In genomic region chr4:138734746-138735145, GRCh38 we compare ENCODE assay signal across 15 cellular contexts.
DNase-seq lines count a peak whose midpoint lies in the region; ATAC-seq and TF ChIP-seq lines count a peak whose summit lies in the region.
"Had no signal": no experiment of that assay in that cellular context is flagged by ENCODE, and none has a peak within 500 bp of the region (broad histone marks: within the 10 kb centered on the region; RNA-seq: fewer than 3 reads in every experiment).

No MANE protein-coding gene starts in this region.

- no peaks in the 10 kb centered on the region for H3K27me3 ChIP-seq in adipocyte (replicated peaks; ENCODE audit: control insufficient read depth, insufficient read depth, low read length)
- H3K27me3 ChIP-seq: neutrophil, SJCRH30 had no signal

- no peaks in the 10 kb centered on the region for H3K4me1 Mint-ChIP-seq in activated T-cell treated with anti-CD3 and anti-CD28 coated beads, Interleukin-2, amount 50 U/mL, for 72 hours (ENCODE audit: low read depth)
- H3K4me1 Mint-ChIP-seq: memory B cell had no signal

- no peak for ATAC-seq in activated T-cell treated with anti-CD3 and anti-CD28 coated beads, Interleukin-2, amount 50 U/mL, for 72 hours (replicated peaks in 1 of 2)
- ATAC-seq in GM21381 (IDR thresholded peaks at IDR 0.05; ENCODE audit: unreplicated experiment), result no peak

- no peak for TF ChIP-seq CTCF in fibroblast of the aortic adventitia (IDR thresholded peaks at IDR 0.05; ENCODE audit: insufficient read depth, low read length)
- TF ChIP-seq CTCF in retinal pigment epithelial cell (conservative IDR thresholded peaks at IDR 0.05; ENCODE audit: low read depth, low read length), result no peak

- no peak overlapping the region for H3K27ac Mint-ChIP-seq in activated T-cell treated with anti-CD3 and anti-CD28 coated beads, Interleukin-2, amount 50 U/mL, for 72 hours
- H3K27ac Mint-ChIP-seq: memory B cell had no signal

- H3K27me3 Mint-ChIP-seq in activated T-cell treated with anti-CD3 and anti-CD28 coated beads, Interleukin-2, amount 50 U/mL, for 72 hours (ENCODE audit: low read depth), result peaks cover 6% of the 10 kb centered on the region
- H3K27me3 Mint-ChIP-seq: memory B cell had no signal

- H3K4me1 ChIP-seq in adipocyte (ENCODE audit: control insufficient read depth, insufficient read depth, low read length), result peaks cover 23% of the 10 kb centered on the region
- H3K4me1 ChIP-seq: SJCRH30 had no signal

- H3K9ac ChIP-seq in adipocyte (ENCODE audit: low read length), result no peak overlapping the region

- no peak overlapping the region for H3K4me3 ChIP-seq in adipocyte (ENCODE audit: low read length)
- no peak overlapping the region for H3K4me3 ChIP-seq in fibroblast of the aortic adventitia (ENCODE audit: low read depth, low read length)
- no peak overlapping the region for H3K4me3 ChIP-seq in retinal pigment epithelial cell (ENCODE audit: low read length)
- H3K4me3 ChIP-seq: SJCRH30 had no signal

- no peaks in the 10 kb centered on the region for H3K36me3 ChIP-seq in adipocyte (ENCODE audit: control insufficient read depth, insufficient read depth, low read length, severe bottlenecking)
- H3K36me3 ChIP-seq: neutrophil, SJCRH30 had no signal

- peaks cover 0 to 2% of the 10 kb centered on the region in 2 donors for H3K9me3 Mint-ChIP-seq in activated T-cell treated with anti-CD3 and anti-CD28 coated beads, Interleukin-2, amount 50 U/mL, for 72 hours

- no peak overlapping the region for H3K4me3 Mint-ChIP-seq in activated T-cell treated with anti-CD3 and anti-CD28 coated beads, Interleukin-2, amount 50 U/mL, for 72 hours
- H3K4me3 Mint-ChIP-seq: memory B cell had no signal

- DNase-seq in NCI-H2029 (lab: John Stamatoyannopoulos, UW), result peak; percentile 33
- no peak for DNase-seq in NCI-H2029 treated with DMSO at 0.1 percent for 48 hours (lab: John Stamatoyannopoulos, UW)
- peak; percentile 85 for DNase-seq in adipocyte (ENCODE audit: low read depth)
- peak; percentile 71 for DNase-seq in fibroblast of the aortic adventitia (ENCODE audit: low read depth)
- peak; percentile 40 for DNase-seq in retinal pigment epithelial cell (ENCODE audit: low read depth)
- no peak for DNase-seq in activated T-cell treated with anti-CD3 and anti-CD28 coated beads, Interleukin-2, amount 50 U/mL, for 72 hours
- no peak for DNase-seq in NCI-H526 treated with DMSO at 0.1 percent for 48 hours (lab: John Stamatoyannopoulos, UW)
- DNase-seq: 8988T, activated gamma-delta T cell, caudate nucleus, NCI-H187 had no signal

- no peaks in the 10 kb centered on the region for H3K36me3 Mint-ChIP-seq in activated T-cell treated with anti-CD3 and anti-CD28 coated beads, Interleukin-2, amount 50 U/mL, for 72 hours (ENCODE audit: insufficient read depth in 2 of 2)
- H3K36me3 Mint-ChIP-seq: memory B cell had no signal

- no peaks in the 10 kb centered on the region for H3K9me3 ChIP-seq in adipocyte (ENCODE audit: control insufficient read depth, low read length)
- H3K9me3 ChIP-seq: neutrophil, SJCRH30 had no signal

Comparison
In these comparisons a context has a peak if more than half of its experiments do, and no peak if none do; other contexts are left out.
1. DNase-seq: peak in NCI-H2029 (single experiment), adipocyte (single experiment), fibroblast of the aortic adventitia (single experiment) and retinal pigment epithelial cell (single experiment); none in NCI-H2029 treated with DMSO at 0.1 percent for 48 hours (single experiment), activated T-cell treated with anti-CD3 and anti-CD28 coated beads, Interleukin-2, amount 50 U/mL, for 72 hours (0 of 2) and NCI-H526 treated with DMSO at 0.1 percent for 48 hours (single experiment).